17 cellular contexts compared by ENCODE assay signal in the genomic region with DNA sequence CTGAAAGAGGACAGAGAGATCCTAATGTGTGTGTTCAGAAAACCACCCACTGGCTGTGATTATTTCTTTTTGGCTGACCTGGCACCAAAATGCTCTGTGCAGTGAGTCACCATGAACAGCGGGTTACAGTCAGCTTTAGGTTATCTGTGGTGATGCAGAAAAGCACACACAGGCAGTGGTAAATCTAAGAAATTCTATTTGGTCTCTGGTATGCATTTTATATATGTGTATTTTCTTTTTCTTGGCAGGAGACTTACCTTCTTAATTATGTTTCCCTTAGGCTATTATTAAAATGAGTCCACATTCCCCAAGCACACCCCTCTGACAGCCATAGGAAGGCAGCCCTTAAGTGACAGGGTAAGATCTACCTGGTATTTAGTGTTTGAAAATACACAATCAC.
A peak's percentile ranks its signal among the peaks of the same experiment; 100 is the strongest.
DNase-seq lines count a peak whose midpoint lies in the region; ATAC-seq and TF ChIP-seq lines count a peak whose summit lies in the region.
"Had no signal": no experiment of that assay in that cellular context is flagged by ENCODE, and none has a peak within 500 bp of the region (broad histone marks: within the 10 kb centered on the region; RNA-seq: fewer than 3 reads in every experiment).

No MANE protein-coding gene starts in this region.

- CTCF ChIA-PET in PC-3 (lab: Charles Lee), result no interaction called here

- no peak overlapping the region for H2AFZ ChIP-seq in PC-3 (ENCODE audit: low read length)

- peak overlapping the region; percentile 58; the same call in 1 of the 2 replicates for H3K4me2 ChIP-seq in PC-3 (ENCODE audit: low read length)

- no peaks in the 10 kb centered on the region for H3K27me3 Mint-ChIP-seq in mesothelial cell of epicardium (ENCODE audit: low read depth)

- no peaks in the 10 kb centered on the region for H3K36me3 ChIP-seq in PC-3 (ENCODE audit: low read depth, low read length)
- H3K36me3 ChIP-seq: thyroid gland had no signal

- H3K27ac Mint-ChIP-seq in mesothelial cell of epicardium, result peak overlapping the region; percentile 67

- intact Hi-C loops in PC-3 (cut with micrococcal nuclease), result loop anchor here (1.0 to 5.0 kb wide), 3 partner anchors 28 to 105 kb away; no protein-coding TSS in a partner anchor

- DNase-seq in AG09309 (ENCODE audit: low read depth) (peak; percentile 20), PC-3 (peak; percentile 86), cardiac fibroblast (ENCODE audit: low read depth in 2 of 2) (peak; percentile 4 to 22), mesothelial cell of epicardium (ENCODE audit: low spot score in 2 of 2, unreplicated experiment in 2 of 2) (no peak), GM13977 (ENCODE audit: low spot score) (no peak)
- DNase-seq: activated naive CD4-positive, alpha-beta T cell treated with Interleukin-2 at 50 U/mL for 16 hours; mesendoderm; NCI-H187; NCI-H82; occipital lobe; SHP77 treated with DMSO at 0.1 percent for 48 hours; thyroid gland had no signal

- H3K9me3 ChIP-seq in PC-3 (ENCODE audit: low read length), result no peaks in the 10 kb centered on the region
- H3K9me3 ChIP-seq: thyroid gland had no signal

- H3K9me3 Mint-ChIP-seq in mesothelial cell of epicardium, result no peaks in the 10 kb centered on the region

- H3K79me2 ChIP-seq in PC-3 (ENCODE audit: low read length), result no peaks in the 10 kb centered on the region

- H3K36me3 Mint-ChIP-seq in mesothelial cell of epicardium, result no peaks in the 10 kb centered on the region

- ATAC-seq in PC-3 (peak; percentile 97), HG03175 (IDR thresholded peaks at IDR 0.05; ENCODE audit: unreplicated experiment) (no peak), HG02970 (IDR thresholded peaks at IDR 0.05; ENCODE audit: low FRiP score, unreplicated experiment) (no peak), HG03521 (IDR thresholded peaks at IDR 0.05; ENCODE audit: unreplicated experiment) (no peak)
- ATAC-seq: esophagus mucosa, GM12878 had no signal

- POLR2A ChIA-PET in PC-3 (lab: Charles Lee; ENCODE audit: unreplicated experiment), result no interaction called here

- in situ Hi-C loops in GM13977 (cut with MboI; ENCODE audit: low pct_unique_long_range_greater_than_20kb, low sequenced_read_pairs, unreplicated experiment), result no loop called here

- H3K9me2 ChIP-seq in PC-3 (replicated peaks; ENCODE audit: low read length), result no peaks in the 10 kb centered on the region

- H4K20me1 ChIP-seq in PC-3 (ENCODE audit: low read length), result no peaks in the 10 kb centered on the region

- peaks cover 22% of the 10 kb centered on the region for H3K4me1 ChIP-seq in PC-3 (ENCODE audit: insufficient read depth, low read length)
- H3K4me1 ChIP-seq: thyroid gland had no signal

- no peaks in the 10 kb centered on the region for H3K27me3 ChIP-seq in PC-3 (ENCODE audit: low read length)
- H3K27me3 ChIP-seq: thyroid gland had no signal

- H3K9ac ChIP-seq in PC-3 (ENCODE audit: low read length), result no peak overlapping the region

- TF ChIP-seq CTCF in AG09309 (IDR thresholded peaks at IDR 0.05; ENCODE audit: control insufficient read depth, insufficient read depth, low read depth, low read length, missing control alignments) (no peak), PC-3 (conservative IDR thresholded peaks at IDR 0.05; ENCODE audit: low read depth, low read length) (no peak), cardiac fibroblast (IDR thresholded peaks at IDR 0.05; ENCODE audit: low read depth, low read length) (no peak), mesothelial cell of epicardium (IDR thresholded peaks at IDR 0.05; ENCODE audit: unreplicated experiment) (no peak), GM13977 (IDR thresholded peaks at IDR 0.05; ENCODE audit: extremely low read depth, insufficient read depth, missing control alignments) (no peak)

- BruUV-seq in PC-3 (replicated peaks; lab: Mats Ljungman, UMichigan), result no TSS peak

- H3F3A ChIP-seq in PC-3 (ENCODE audit: low read length, unreplicated experiment), result no peaks in the 10 kb centered on the region

- no peak overlapping the region for H3K4me3 ChIP-seq in AG09309 (ENCODE audit: control insufficient read depth, low read depth, low read length)
- H3K4me3 ChIP-seq in PC-3 (ENCODE audit: low read length), result no peak overlapping the region
- H3K4me3 ChIP-seq in cardiac fibroblast (replicated peaks in 1 of 2; ENCODE audit: low read depth in 2 of 2, low read length in 2 of 2), result no peak overlapping the region
- H3K4me3 ChIP-seq: GM12878, thyroid gland had no signal

- peaks cover 29% of the 10 kb centered on the region for H3K4me1 Mint-ChIP-seq in mesothelial cell of epicardium

- H3K4me3 Mint-ChIP-seq in mesothelial cell of epicardium, result no peak overlapping the region

- H3K27ac ChIP-seq in PC-3 (ENCODE audit: low read length), result peak overlapping the region; percentile 44; the same call in 1 of the 2 replicates
- H3K27ac ChIP-seq: thyroid gland had no signal

Comparison
In these comparisons a context has a peak if more than half of its experiments do, and no peak if none do; other contexts are left out.
1. DNase-seq: peak in AG09309 (single experiment), PC-3 (single experiment) and cardiac fibroblast (2 of 2); none in mesothelial cell of epicardium (0 of 2) and GM13977 (single experiment).